Comparison of ENCODE assay signal across 20 cellular contexts in genomic region chr9:16771352-16771751, GRCh38.
A peak's percentile ranks its signal among the peaks of the same experiment; 100 is the strongest.
DNase-seq lines count a peak whose midpoint lies in the region; ATAC-seq, FAIRE-seq and TF ChIP-seq lines count a peak whose summit lies in the region.
"Had no signal": no experiment of that assay in that cellular context is flagged by ENCODE, and none has a peak within 500 bp of the region (broad histone marks: within the 10 kb centered on the region; RNA-seq: fewer than 3 reads in every experiment).

No MANE protein-coding gene starts in this region.

- H3K4me2 ChIP-seq in GM23338 (0 out of 2 replicates have a peak overlapping the region, but pooled peaks have one; percentile 16), fibroblast of lung (ENCODE audit: extremely low read depth, insufficient read depth, low read length) (no peak overlapping the region)
- H3K4me2 ChIP-seq: BLaER1 treated with 17β-estradiol and CSF1 and Interleukin-3, amounts not matched to agents 10 nM and 100 nM had no signal

- ATAC-seq in GM23338 = no peak
- no peak for ATAC-seq in activated CD8-positive, alpha-beta T cell treated with anti-CD3 and anti-CD28 coated beads for 36 hours
- ATAC-seq: GM12878 had no signal

- H3K9me3 Mint-ChIP-seq in GM23338 = no peaks in the 10 kb centered on the region
- H3K9me3 Mint-ChIP-seq in nephron = no peaks in the 10 kb centered on the region
- no peaks in the 10 kb centered on the region for H3K9me3 Mint-ChIP-seq in activated CD8-positive, alpha-beta T cell treated with anti-CD3 and anti-CD28 coated beads for 36 hours

- H3K27me3 Mint-ChIP-seq in GM23338 (ENCODE audit: insufficient read depth, low read depth, poor library complexity) (peaks cover 3% of the 10 kb centered on the region), nephron (ENCODE audit: low read depth) (no peaks in the 10 kb centered on the region)
- no peaks in the 10 kb centered on the region for H3K27me3 Mint-ChIP-seq in activated CD8-positive, alpha-beta T cell treated with anti-CD3 and anti-CD28 coated beads for 36 hours
- H3K27me3 Mint-ChIP-seq: B cell; CD4-positive, CD25-positive, alpha-beta regulatory T cell; CD8-positive, alpha-beta memory T cell had no signal

- H4K20me1 ChIP-seq in GM23338 (replicated peaks; ENCODE audit: insufficient read depth) (no peaks in the 10 kb centered on the region), fibroblast of lung (ENCODE audit: control insufficient read depth, extremely low read depth, insufficient read depth, low read length) (no peaks in the 10 kb centered on the region)

- H3K9me3 ChIP-seq in fibroblast of lung (ENCODE audit: control insufficient read depth, insufficient read depth, low read depth, low read length) (no peaks in the 10 kb centered on the region), vagina (no peaks in the 10 kb centered on the region), kidney (ENCODE audit: control insufficient read depth in 1 of 2, low read length in 2 of 2) (no peaks in the 10 kb centered on the region)
- H3K9me3 ChIP-seq: BLaER1 treated with 17β-estradiol and CSF1 and Interleukin-3, amounts not matched to agents 10 nM and 100 nM; HAP-1 had no signal

- no peaks in the 10 kb centered on the region; the same call in none of the 3 replicates for H3K36me3 Mint-ChIP-seq in GM23338 (ENCODE audit: low read depth)
- no peaks in the 10 kb centered on the region for H3K36me3 Mint-ChIP-seq in nephron (ENCODE audit: low read depth)
- H3K36me3 Mint-ChIP-seq in activated CD8-positive, alpha-beta T cell treated with anti-CD3 and anti-CD28 coated beads for 36 hours (ENCODE audit: low read depth) = no peaks in the 10 kb centered on the region
- H3K36me3 Mint-ChIP-seq: CD4-positive, CD25-positive, alpha-beta regulatory T cell; CD8-positive, alpha-beta memory T cell had no signal

- FAIRE-seq in kidney (lab: Jason Lieb, UNC) = no peak
- FAIRE-seq: GM12878 had no signal

- H3K27ac ChIP-seq in GM23338 (ENCODE audit: low read depth) (0 out of 2 replicates have a peak overlapping the region, but pooled peaks have one; percentile 23), fibroblast of lung (ENCODE audit: insufficient read depth, low read length) (no peak overlapping the region), vagina (no peak overlapping the region), kidney (ENCODE audit: low read depth in 2 of 2, low read length in 2 of 2) (no peak overlapping the region)
- H3K27ac ChIP-seq: BLaER1 treated with 17β-estradiol and CSF1 and Interleukin-3, amounts not matched to agents 10 nM and 100 nM had no signal

- H3K79me2 ChIP-seq in GM23338 (replicated peaks; ENCODE audit: insufficient read depth) (peaks cover 13% of the 10 kb centered on the region; the same call in 1 of the 2 replicates), fibroblast of lung (ENCODE audit: control insufficient read depth, insufficient read depth, low read length) (peaks cover 10% of the 10 kb centered on the region)

- peaks cover 52% of the 10 kb centered on the region for H3K4me1 ChIP-seq in GM23338 (ENCODE audit: insufficient read depth)
- H3K4me1 ChIP-seq in fibroblast of lung (ENCODE audit: control insufficient read depth, extremely low read depth, insufficient read depth, low read length) = no peaks in the 10 kb centered on the region
- no peaks in the 10 kb centered on the region for H3K4me1 ChIP-seq in vagina
- H3K4me1 ChIP-seq in kidney (ENCODE audit: control insufficient read depth in 1 of 2, insufficient read depth in 1 of 2, low read depth in 1 of 2, low read length in 2 of 2) = no peaks in the 10 kb centered on the region
- H3K4me1 ChIP-seq: BLaER1 treated with 17β-estradiol and CSF1 and Interleukin-3, amounts not matched to agents 10 nM and 100 nM had no signal

- H3K4me3 ChIP-seq in GM23338 (no peak overlapping the region), fibroblast of lung (replicated peaks in 1 of 4; ENCODE audit: control extremely low read depth in 1 of 4, insufficient read depth in 1 of 4, low read depth in 3 of 4, low read length in 4 of 4) (no peak overlapping the region), vagina (no peak overlapping the region), kidney (ENCODE audit: low read length in 2 of 2) (no peak overlapping the region)
- H3K4me3 ChIP-seq: BLaER1 treated with 17β-estradiol and CSF1 and Interleukin-3, amounts not matched to agents 10 nM and 100 nM; GM12878; HAP-1 had no signal

- H3K27me3 ChIP-seq in GM23338 (ENCODE audit: insufficient read depth) (no peaks in the 10 kb centered on the region), fibroblast of lung (ENCODE audit: control insufficient read depth, insufficient read depth, low read length) (no peaks in the 10 kb centered on the region), vagina (no peaks in the 10 kb centered on the region)
- H3K27me3 ChIP-seq: BLaER1 treated with 17β-estradiol and CSF1 and Interleukin-3, amounts not matched to agents 10 nM and 100 nM had no signal

- H2AFZ ChIP-seq in GM23338 (no peak overlapping the region), fibroblast of lung (ENCODE audit: low read length) (no peak overlapping the region)

- intact Hi-C loops in vagina (cut with DNase I) = no loop called here
- intact Hi-C loops in activated CD8-positive, alpha-beta T cell treated with anti-CD3 and anti-CD28 coated beads for 36 hours (cut with micrococcal nuclease) = no loop called here
- intact Hi-C loops in kidney (cut with DNase I) = no loop called here

- H3K9me2 ChIP-seq in GM23338 (ENCODE audit: insufficient read depth) = 0 out of 2 replicates have a peak, but pooled peaks cover 3% of the 10 kb centered on the region

- DNase-seq in GM23338 (ENCODE audit: low spot score) = no peak
- peak; percentile 28 for DNase-seq in amniotic epithelial cell (ENCODE audit: low read depth)
- peak; percentile 22 to 47 for DNase-seq in fibroblast of lung (ENCODE audit: low read depth in 2 of 2)
- no peak for DNase-seq in vagina (ENCODE audit: extremely low spot score in 2 of 2)
- no peak for DNase-seq in activated CD8-positive, alpha-beta T cell treated with anti-CD3 and anti-CD28 coated beads for 36 hours
- no peak for DNase-seq in NCI-H1694 (lab: John Stamatoyannopoulos, UW)
- DNase-seq in kidney = no peak
- DNase-seq: 8988T; CD4-positive, CD25-positive, alpha-beta regulatory T cell; CD8-positive, alpha-beta memory T cell; COR-L47; DMS 273 treated with DMSO at 0.1 percent for 48 hours; DMS53; DND-41; EL had no signal

- POLR2A ChIA-PET in activated CD8-positive, alpha-beta T cell treated with anti-CD3 and anti-CD28 coated beads for 36 hours (lab: Charles Lee) = no interaction called here

- H3K4me3 Mint-ChIP-seq in GM23338 (no peak overlapping the region), nephron (no peak overlapping the region)
- H3K4me3 Mint-ChIP-seq in activated CD8-positive, alpha-beta T cell treated with anti-CD3 and anti-CD28 coated beads for 36 hours = no peak overlapping the region
- H3K4me3 Mint-ChIP-seq: B cell; CD4-positive, CD25-positive, alpha-beta regulatory T cell; CD8-positive, alpha-beta memory T cell had no signal

- peaks cover 10% of the 10 kb centered on the region; the same call in 1 of the 2 replicates for H3F3A ChIP-seq in GM23338 (replicated peaks; ENCODE audit: low read depth)

- no peaks in the 10 kb centered on the region for H3K36me3 ChIP-seq in GM23338 (ENCODE audit: insufficient read depth)
- no peaks in the 10 kb centered on the region for H3K36me3 ChIP-seq in fibroblast of lung (ENCODE audit: control insufficient read depth, insufficient read depth, low read length)
- no peaks in the 10 kb centered on the region for H3K36me3 ChIP-seq in vagina
- H3K36me3 ChIP-seq in kidney (ENCODE audit: control insufficient read depth in 1 of 2, insufficient read depth in 2 of 2, low read length in 2 of 2) = no peaks in the 10 kb centered on the region
- H3K36me3 ChIP-seq: BLaER1 treated with 17β-estradiol and CSF1 and Interleukin-3, amounts not matched to agents 10 nM and 100 nM; HAP-1 had no signal

- no peak overlapping the region for H3K9ac ChIP-seq in fibroblast of lung (ENCODE audit: insufficient read depth, low read length)
- H3K9ac ChIP-seq in kidney (ENCODE audit: low read length in 2 of 2) = no peak overlapping the region
- H3K9ac ChIP-seq: BLaER1 treated with 17β-estradiol and CSF1 and Interleukin-3, amounts not matched to agents 10 nM and 100 nM had no signal

- CTCF ChIA-PET in activated CD8-positive, alpha-beta T cell treated with anti-CD3 and anti-CD28 coated beads for 36 hours (lab: Charles Lee) = no interaction called here

- 0 out of 2 replicates have a peak overlapping the region, but pooled peaks have one; percentile 0 for H3K27ac Mint-ChIP-seq in GM23338
- peak overlapping the region; percentile 2 to 63 (median 20) for H3K27ac Mint-ChIP-seq in nephron
- H3K27ac Mint-ChIP-seq in activated CD8-positive, alpha-beta T cell treated with anti-CD3 and anti-CD28 coated beads for 36 hours = no peak overlapping the region
- H3K27ac Mint-ChIP-seq: B cell; CD4-positive, CD25-positive, alpha-beta regulatory T cell; CD8-positive, alpha-beta memory T cell had no signal

- TF ChIP-seq CTCF in GM23338 (conservative IDR thresholded peaks at IDR 0.05; ENCODE audit: low read depth in 2 of 2) (no peak), fibroblast of lung (conservative IDR thresholded peaks at IDR 0.05 in 1 of 2, IDR thresholded peaks at IDR 0.05 in 1 of 2; ENCODE audit: low read depth in 1 of 2, low read length in 2 of 2) (no peak), nephron (IDR thresholded peaks at IDR 0.05; ENCODE audit: unreplicated experiment in 3 of 3) (no peak), vagina (IDR thresholded peaks at IDR 0.05) (no peak), kidney (IDR thresholded peaks at IDR 0.05; ENCODE audit: borderline replicate concordance, extremely low read depth, insufficient read depth) (no peak)
- no peak for TF ChIP-seq CTCF in activated CD8-positive, alpha-beta T cell treated with anti-CD3 and anti-CD28 coated beads for 36 hours (IDR thresholded peaks at IDR 0.05)

- H3K4me1 Mint-ChIP-seq in GM23338 (peaks cover 72% of the 10 kb centered on the region), nephron (peaks cover 49% of the 10 kb centered on the region)
- no peaks in the 10 kb centered on the region for H3K4me1 Mint-ChIP-seq in activated CD8-positive, alpha-beta T cell treated with anti-CD3 and anti-CD28 coated beads for 36 hours (ENCODE audit: low read depth)
- H3K4me1 Mint-ChIP-seq: B cell; CD4-positive, CD25-positive, alpha-beta regulatory T cell; CD8-positive, alpha-beta memory T cell had no signal

- no peak for TF ChIP-seq POLR2A in vagina (IDR thresholded peaks at IDR 0.05)

TF ChIP-seq in GM23338, 12 proteins besides CTCF, POLR2A, EP300 and RAD21 (continues in another document):
- no peak for TF ChIP-seq CREB1 (CRISPR knock-in tag; IDR thresholded peaks at IDR 0.05; ENCODE audit: low read depth)
- TF ChIP-seq JUNB (IDR thresholded peaks at IDR 0.05; ENCODE audit: unreplicated experiment) = no peak
- no peak for TF ChIP-seq NANOG (IDR thresholded peaks at IDR 0.05; ENCODE audit: borderline replicate concordance)
- no peak for TF ChIP-seq STAT1 (IDR thresholded peaks at IDR 0.05; ENCODE audit: unreplicated experiment)
- TF ChIP-seq ZNF331 (CRISPR knock-in tag; IDR thresholded peaks at IDR 0.05; ENCODE audit: low read depth) = no peak
- TF ChIP-seq EZH2phosphoT487 (IDR thresholded peaks at IDR 0.05; ENCODE audit: unreplicated experiment) = no peak
- no peak for TF ChIP-seq ZNF114 (CRISPR knock-in tag; IDR thresholded peaks at IDR 0.05)

Comparison
In these comparisons a context has a peak if more than half of its experiments do, and no peak if none do; other contexts are left out.
1. DNase-seq: peak in amniotic epithelial cell (single experiment) and fibroblast of lung (2 of 2); none in GM23338 (single experiment), vagina (0 of 2), activated CD8-positive, alpha-beta T cell treated with anti-CD3 and anti-CD28 coated beads for 36 hours (single experiment), NCI-H1694 (single experiment) and kidney (single experiment).